In genomic region chr5:140710899-140711552, GRCh38 we compare ENCODE assay signal across 8 cellular contexts. TPM values are rescaled to one million over a fixed set of nuclear protein-coding genes. Genes with fewer than 3 reads are reported as not detected.
DNase-seq lines count a peak whose midpoint lies in the region; ATAC-seq, FAIRE-seq and TF ChIP-seq lines count a peak whose summit lies in the region.

No MANE protein-coding gene starts in this region.

- H3K4me3 ChIP-seq in aorta (ENCODE audit: low read length in 2 of 2): peak overlapping the region; percentile 30 to 62

- 0 to 1% methylated on average over 27 of the region's 27 CpGs for WGBS in aorta, 2 donors

- no peaks in the 10 kb centered on the region for H3K4me1 ChIP-seq in aorta (ENCODE audit: control insufficient read depth in 1 of 2, insufficient read depth in 2 of 2, low read length in 2 of 2)

- ATAC-seq in HG02870 (IDR thresholded peaks at IDR 0.05; ENCODE audit: unreplicated experiment): peak; percentile 91
- peak; percentile 96 for ATAC-seq in aorta (ENCODE audit: low FRiP score)

- FAIRE-seq in GM12891 (lab: Jason Lieb, UNC): peak; percentile 95

- H3K27ac ChIP-seq in aorta (ENCODE audit: low read depth in 1 of 2, low read length in 2 of 2): peak overlapping the region; percentile 1 to 89

- intact Hi-C loops in aorta (cut with DNase I): loop anchor here in 1 of 2 donors (1.0 to 10.0 kb wide), 3 partner anchors 20 to 339 kb away; partner anchors contain the start of genes ANKHD1, HARS1 and HARS2

- no peaks in the 10 kb centered on the region for H3K27me3 ChIP-seq in aorta (ENCODE audit: control insufficient read depth in 1 of 2, insufficient read depth in 2 of 2, low read length in 1 of 2)

- TF ChIP-seq POLR2A in GM12891 (IDR thresholded peaks at IDR 0.05; ENCODE audit: low read depth, low read length): peak; percentile 75

- no peaks in the 10 kb centered on the region for H3K9me3 ChIP-seq in aorta (ENCODE audit: control insufficient read depth, low read length)

- DNase-seq in GM12891 (ENCODE audit: insufficient read length, low spot score): peak; percentile 39
- DNase-seq in NCI-H1694 (lab: John Stamatoyannopoulos, UW): peak; percentile 87
- peak; percentile 95 for DNase-seq in T1000 (lab: John Stamatoyannopoulos, UW)
- DNase-seq in astrocyte of the hippocampus (ENCODE audit: low read depth, low spot score): peak; percentile 97
- DNase-seq in hippocampal formation (lab: John Stamatoyannopoulos, UW): peak; percentile 51 to 72
- peak; percentile 98 for DNase-seq in renal cortical epithelial cell (ENCODE audit: low read depth)
- peak; percentile 93 to 95 for DNase-seq in aorta

- H3K36me3 ChIP-seq in aorta (ENCODE audit: control insufficient read depth in 1 of 2, insufficient read depth in 2 of 2, low read length in 1 of 2): no peaks in the 10 kb centered on the region

TF ChIP-seq in GM12891, 5 proteins besides CTCF, POLR2A, EP300 and RAD21:
- TF ChIP-seq TAF1 (IDR thresholded peaks at IDR 0.05; ENCODE audit: low read depth, low read length) (peak; percentile 48; the same call in 1 of the 2 replicates), PAX5 (IDR thresholded peaks at IDR 0.05; ENCODE audit: insufficient read depth, low read length, severe bottlenecking) (peak; percentile 69), POLR2AphosphoS5 (IDR thresholded peaks at IDR 0.05; ENCODE audit: low read depth, low read length) (peak; percentile 54; the same call in 1 of the 2 replicates), POU2F2 (IDR thresholded peaks at IDR 0.05; ENCODE audit: low read depth, low read length) (peak; percentile 65), SPI1 (IDR thresholded peaks at IDR 0.05; ENCODE audit: low read depth, low read length) (no peak)

RNA-seq across cellular contexts. Expression of gene ZMAT2, which starts 10.8 kb away (rescaled TPM):
- polyA plus RNA-seq in GM12891 (2012; ENCODE audit: low read depth, missing spikeins): 87.5 TPM
- 61.0 and 63.1 TPM in 2 replicates for total RNA-seq in renal cortical epithelial cell
- 10 to 100 TPM; 39.0 to 41.4 TPM for total RNA-seq in aorta
- 100 to 1,000 TPM in 1 of 2 donors, 10 to 100 TPM in 1; 70.6 to 143 TPM for polyA plus RNA-seq in aorta

RNA-seq across cellular contexts. Expression of gene HARS2, which starts 19.8 kb away (rescaled TPM):
- polyA plus RNA-seq in GM12891 (2012; ENCODE audit: low read depth, missing spikeins): 19.7 TPM
- total RNA-seq in renal cortical epithelial cell: 40.4 and 51.1 TPM in 2 replicates
- 10 to 100 TPM; 21.3 to 33.0 TPM for total RNA-seq in aorta
- polyA plus RNA-seq in aorta: 10 to 100 TPM; 14.4 to 27.6 TPM

RNA-seq across cellular contexts. Expression of gene HARS1, which starts 19.9 kb away (rescaled TPM):
- polyA plus RNA-seq in GM12891 (2012; ENCODE audit: low read depth, missing spikeins): 66.0 TPM
- total RNA-seq in renal cortical epithelial cell (72.2 and 80.2 TPM in 2 replicates), aorta (10 to 100 TPM; 48.6 to 49.3 TPM)
- 10 to 100 TPM; 35.1 to 74.6 TPM for polyA plus RNA-seq in aorta

RNA-seq across cellular contexts. Expression of gene DND1, which starts 37.6 kb away (rescaled TPM):
- 0.17 TPM for polyA plus RNA-seq in GM12891 (2012; ENCODE audit: low read depth, missing spikeins)
- total RNA-seq in renal cortical epithelial cell (0.35 and 0.55 TPM in 2 replicates), aorta (1 to 10 TPM in 1 of 2 donors, under 1 TPM in 1; 0.84 to 1.3 TPM)
- polyA plus RNA-seq in aorta: 1 to 10 TPM in 1 of 2 donors, not detected in 1; 2.1 TPM

RNA-seq across cellular contexts. Expression of gene WDR55, which starts 46.3 kb away (rescaled TPM):
- polyA plus RNA-seq in GM12891 (2012; ENCODE audit: low read depth, missing spikeins): 14.2 TPM
- total RNA-seq in renal cortical epithelial cell (43.3 and 58.7 TPM in 2 replicates), aorta (10 to 100 TPM; 18.5 to 21.3 TPM)
- polyA plus RNA-seq in aorta: 10 to 100 TPM in 1 of 2 donors, 1 to 10 TPM in 1; 9.5 to 22.0 TPM

Comparison
In these comparisons a context has a peak if more than half of its experiments do, and no peak if none do; other contexts are left out.
1. Peak in every context shown above with its lines: DNase-seq, ATAC-seq, H3K4me3 ChIP-seq and H3K27ac ChIP-seq.
2. DNase-seq: peak in every context shown above with its lines; median percentile 98 in renal cortical epithelial cell; 97 in astrocyte of the hippocampus; 95 in T1000; 94 in aorta; 87 in NCI-H1694; 62 in hippocampal formation; 39 in GM12891.